Comparison of ENCODE assay signal across 9 cellular contexts in the genomic region with DNA sequence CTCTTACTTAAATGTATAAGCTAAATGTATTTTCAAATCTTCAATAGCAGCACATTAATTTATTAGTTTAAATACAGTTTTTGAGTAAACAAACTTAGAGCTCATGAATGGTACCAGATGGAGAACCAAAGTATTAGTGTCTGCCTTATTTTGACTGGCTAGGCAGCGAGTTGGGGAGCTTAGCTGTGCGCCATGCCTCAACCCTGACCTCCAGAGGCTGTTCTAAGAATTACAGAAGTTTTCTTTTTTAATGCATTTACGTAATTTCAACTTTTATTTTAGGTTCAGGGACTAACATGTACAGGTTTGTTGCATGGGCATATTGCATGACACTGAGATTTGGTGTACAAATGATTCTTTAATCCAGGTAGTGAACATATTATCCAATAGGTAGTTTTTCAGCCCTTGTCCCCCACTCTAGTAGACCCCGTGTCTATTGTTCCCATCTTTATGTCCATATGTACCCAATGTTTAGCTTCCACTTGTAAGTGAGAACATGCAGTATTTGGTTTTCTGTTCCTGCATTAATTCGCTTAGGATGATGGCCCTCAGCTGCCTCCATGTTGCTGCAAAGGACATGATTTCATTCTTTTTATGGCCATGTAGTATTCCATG.
DNase-seq lines count a peak whose midpoint lies in the region; ATAC-seq, FAIRE-seq and TF ChIP-seq lines count a peak whose summit lies in the region.
"Had no signal": no experiment of that assay in that cellular context is flagged by ENCODE, and none has a peak within 500 bp of the region (broad histone marks: within the 10 kb centered on the region; RNA-seq: fewer than 3 reads in every experiment).

No MANE protein-coding gene starts in this region.

- H3K9me2 ChIP-seq in SU-DHL-6 (replicated peaks; ENCODE audit: insufficient read depth, low read length) = no peaks in the 10 kb centered on the region

- peak; percentile 45 for FAIRE-seq in islet of Langerhans (lab: Jason Lieb, UNC)

- peak; percentile 48 for TF ChIP-seq CTCF in SU-DHL-6 (IDR thresholded peaks at IDR 0.05; ENCODE audit: insufficient read depth, low read length, poor library complexity, severe bottlenecking)

- no peaks in the 10 kb centered on the region for H3K9me3 ChIP-seq in SU-DHL-6 (ENCODE audit: insufficient read depth, low read length)
- H3K9me3 ChIP-seq: BLaER1 treated with 17β-estradiol and CSF1 and Interleukin-3, amounts not matched to agents 10 nM and 100 nM had no signal

- H3K36me3 ChIP-seq in SU-DHL-6 (ENCODE audit: low read length) = no peaks in the 10 kb centered on the region
- H3K36me3 ChIP-seq: BLaER1 treated with 17β-estradiol and CSF1 and Interleukin-3, amounts not matched to agents 10 nM and 100 nM had no signal

- no peak overlapping the region for H3K4me3 ChIP-seq in SU-DHL-6 (ENCODE audit: insufficient read depth, low read length, poor library complexity, severe bottlenecking)
- H3K4me3 ChIP-seq: BLaER1 treated with 17β-estradiol and CSF1 and Interleukin-3, amounts not matched to agents 10 nM and 100 nM had no signal

- H3K27ac ChIP-seq in SU-DHL-6 (ENCODE audit: low read depth, low read length) = no peak overlapping the region
- H3K27ac ChIP-seq: BLaER1 treated with 17β-estradiol and CSF1 and Interleukin-3, amounts not matched to agents 10 nM and 100 nM had no signal

- peak; percentile 13 for DNase-seq in NCI-H1694 treated with DMSO at 0.1 percent for 48 hours (lab: John Stamatoyannopoulos, UW)
- no peak for DNase-seq in NCI-H1694 (lab: John Stamatoyannopoulos, UW)
- DNase-seq in HPDE6-E6E7 (ENCODE audit: extremely low spot score) = peak; percentile 47
- no peak for DNase-seq in activated gamma-delta T cell (lab: John Stamatoyannopoulos, UW)
- no peak for DNase-seq in NK-92 treated with Interleukin-12 subunit alpha and Interleukin-12 subunit beta, amount 100 ng/mL, for 24 hours (lab: John Stamatoyannopoulos, UW)

- no peaks in the 10 kb centered on the region for H4K20me1 ChIP-seq in SU-DHL-6 (ENCODE audit: low read depth, low read length)
- H4K20me1 ChIP-seq: BLaER1 treated with 17β-estradiol and CSF1 and Interleukin-3, amounts not matched to agents 10 nM and 100 nM had no signal

- peak; percentile 96 for ATAC-seq in GM21529 (IDR thresholded peaks at IDR 0.05; ENCODE audit: unreplicated experiment)

- H3K9ac ChIP-seq in SU-DHL-6 (ENCODE audit: low read length) = no peak overlapping the region
- H3K9ac ChIP-seq: BLaER1 treated with 17β-estradiol and CSF1 and Interleukin-3, amounts not matched to agents 10 nM and 100 nM had no signal

- no peak overlapping the region for H3K4me2 ChIP-seq in SU-DHL-6 (ENCODE audit: low read depth, low read length, poor library complexity, severe bottlenecking)
- H3K4me2 ChIP-seq: BLaER1 treated with 17β-estradiol and CSF1 and Interleukin-3, amounts not matched to agents 10 nM and 100 nM had no signal

- H3F3A ChIP-seq in SU-DHL-6 (ENCODE audit: insufficient read depth) = no peaks in the 10 kb centered on the region

- no peaks in the 10 kb centered on the region for H3K27me3 ChIP-seq in SU-DHL-6 (ENCODE audit: low read length)
- H3K27me3 ChIP-seq: BLaER1 treated with 17β-estradiol and CSF1 and Interleukin-3, amounts not matched to agents 10 nM and 100 nM had no signal

- no peaks in the 10 kb centered on the region for H3K79me2 ChIP-seq in SU-DHL-6 (ENCODE audit: insufficient read depth, low read length)

- no peak overlapping the region for H2AFZ ChIP-seq in SU-DHL-6 (ENCODE audit: low read depth, low read length, severe bottlenecking)

Comparison
In these comparisons a context has a peak if more than half of its experiments do, and no peak if none do; other contexts are left out.
1. DNase-seq: peak in NCI-H1694 treated with DMSO at 0.1 percent for 48 hours (single experiment) and HPDE6-E6E7 (single experiment); none in NCI-H1694 (single experiment), activated gamma-delta T cell (single experiment) and NK-92 treated with Interleukin-12 subunit alpha and Interleukin-12 subunit beta, amount 100 ng/mL, for 24 hours (single experiment).